ENCODE assay signal across 31 cellular contexts in genomic region chr18:75089748-75090327, GRCh38.
DNase-seq lines count a peak whose midpoint lies in the region; ATAC-seq, FAIRE-seq and TF ChIP-seq lines count a peak whose summit lies in the region.
"Had no signal": no experiment of that assay in that cellular context is flagged by ENCODE, and none has a peak within 500 bp of the region (broad histone marks: within the 10 kb centered on the region; RNA-seq: fewer than 3 reads in every experiment).

No MANE protein-coding gene starts in this region.

- DNase-seq in HepG2 (ENCODE audit: low spot score), result no peak
- DNase-seq in right lobe of liver, result no peak
- DNase-seq in nephron progenitor cell, result no peak
- no peak for DNase-seq in HAP-1 (ENCODE audit: low spot score in 2 of 2)
- DNase-seq in NCI-H526 (lab: John Stamatoyannopoulos, UW), result no peak
- DNase-seq: activated CD4-positive, alpha-beta memory T cell treated with anti-CD3 and anti-CD28 coated beads for 36 hours; activated gamma-delta T cell; activated naive CD8-positive, alpha-beta T cell treated with anti-CD3 and anti-CD28 coated beads, Interleukin-2, amount 10 ng/mL, durations not matched to agents 7 days and 5 days; activated T-cell treated with anti-CD3 and anti-CD28 coated beads for 4 hours; aorta; CD4-positive, alpha-beta T cell; DMS153; effector CD8-positive, alpha-beta T cell; H9; hypothalamus; natural killer cell; NCI-H2107; NCI-H345; ovary; SHP77; stimulated activated naive CD4-positive, alpha-beta T cell treated with Interleukin-2 at 50 U/mL for 16 hours; T-helper 2 cell; uterus had no signal

- intact Hi-C loops in HepG2 (cut with micrococcal nuclease; ENCODE audit: unreplicated experiment), result no loop called here
- intact Hi-C loops in right lobe of liver (cut with DNase I), result no loop called here

- POLR2A ChIA-PET in HepG2 (lab: Yijun Ruan, JAX), result no interaction called here

- TF ChIP-seq POLR2A in HepG2 (IDR thresholded peaks at IDR 0.05; ENCODE audit: insufficient read depth in 1 of 2, low read depth in 2 of 2, low read length in 2 of 2) (no peak), right lobe of liver (IDR thresholded peaks at IDR 0.05) (no peak)

- no peak for TF ChIP-seq RAD21 in HepG2 (CRISPR knock-in tag; IDR thresholded peaks at IDR 0.05)

- H3K4me3 ChIP-seq in HepG2 (replicated peaks in 1 of 3; ENCODE audit: insufficient read depth in 1 of 3, low read depth in 2 of 3, low read length in 3 of 3) (no peak overlapping the region), right lobe of liver (no peak overlapping the region), duodenal mucosa (ENCODE audit: low read depth in 1 of 2, low read length in 2 of 2) (no peak overlapping the region), HAP-1 (no peak overlapping the region)
- H3K4me3 ChIP-seq: ovary, skin epidermis, uterus had no signal

- H3K79me2 ChIP-seq in HepG2 (ENCODE audit: insufficient read depth, low read length), result no peaks in the 10 kb centered on the region

- peak overlapping the region; percentile 81 for H2AFZ ChIP-seq in HepG2 (ENCODE audit: low read length)

- CTCF ChIA-PET in HepG2 (lab: Yijun Ruan, JAX; ENCODE audit: low intra/inter-chr PET ratio, low total read pairs), result no interaction called here

- no peak overlapping the region for H3K27ac ChIP-seq in HepG2 (ENCODE audit: extremely low read length, insufficient read depth, low read length)
- H3K27ac ChIP-seq in right lobe of liver, result no peak overlapping the region
- peak overlapping the region; percentile 10 for H3K27ac ChIP-seq in duodenal mucosa (ENCODE audit: low read depth, low read length)
- H3K27ac ChIP-seq: ovary, skin epidermis, uterus had no signal

- no peaks in the 10 kb centered on the region for H4K20me1 ChIP-seq in HepG2 (ENCODE audit: insufficient read depth, low read length)

- peaks cover 9% of the 10 kb centered on the region for H3K4me1 Mint-ChIP-seq in nephron progenitor cell
- H3K4me1 Mint-ChIP-seq: activated naive CD8-positive, alpha-beta T cell treated with anti-CD3 and anti-CD28 coated beads, Interleukin-2, amount 10 ng/mL, durations not matched to agents 7 days and 5 days; natural killer cell had no signal

- peaks cover 5% of the 10 kb centered on the region for H3K9me3 Mint-ChIP-seq in nephron progenitor cell
- H3K9me3 Mint-ChIP-seq: CD4-positive, alpha-beta T cell; natural killer cell had no signal

- H3K4me2 ChIP-seq in HepG2 (ENCODE audit: low read depth, low read length), result peak overlapping the region; percentile 59; the same call in 1 of the 2 replicates

- H3K9me3 ChIP-seq in HepG2 (ENCODE audit: low read length) (no peaks in the 10 kb centered on the region), right lobe of liver (no peaks in the 10 kb centered on the region), duodenal mucosa (ENCODE audit: control insufficient read depth in 1 of 2, low read length in 2 of 2) (peaks cover 6 to 9% of the 10 kb centered on the region in 2 donors), HAP-1 (no peaks in the 10 kb centered on the region)
- H3K9me3 ChIP-seq: ovary, uterus had no signal

- H3K36me3 ChIP-seq in HepG2 (replicated peaks in 1 of 2; ENCODE audit: control insufficient read depth in 1 of 2, insufficient read depth in 2 of 2, low read length in 2 of 2) (no peaks in the 10 kb centered on the region), right lobe of liver (no peaks in the 10 kb centered on the region), duodenal mucosa (ENCODE audit: control insufficient read depth in 1 of 2, insufficient read depth in 2 of 2, low read length in 2 of 2) (peaks cover 0 to 2% of the 10 kb centered on the region in 2 donors), HAP-1 (replicated peaks) (no peaks in the 10 kb centered on the region)
- H3K36me3 ChIP-seq: ovary, uterus had no signal

- H3K9ac ChIP-seq in HepG2 (ENCODE audit: insufficient read depth, low read depth, low read length), result no peak overlapping the region
- no peak overlapping the region for H3K9ac ChIP-seq in duodenal mucosa (ENCODE audit: low read depth in 1 of 2, low read length in 2 of 2)

- H3K36me3 Mint-ChIP-seq in nephron progenitor cell (ENCODE audit: low read depth), result no peaks in the 10 kb centered on the region
- H3K36me3 Mint-ChIP-seq: activated CD4-positive, alpha-beta memory T cell treated with anti-CD3 and anti-CD28 coated beads for 36 hours; activated naive CD8-positive, alpha-beta T cell treated with anti-CD3 and anti-CD28 coated beads, Interleukin-2, amount 10 ng/mL, durations not matched to agents 7 days and 5 days; natural killer cell had no signal

- ATAC-seq in HepG2 (peak; percentile 71), right lobe of liver (no peak), GM21528 (IDR thresholded peaks at IDR 0.05; ENCODE audit: low FRiP score, unreplicated experiment) (no peak), GM21390 (IDR thresholded peaks at IDR 0.05; ENCODE audit: unreplicated experiment) (no peak)
- ATAC-seq: activated CD4-positive, CD25-positive, alpha-beta regulatory T cell treated with anti-CD3 and anti-CD28 coated beads, Interleukin-2, amount 50 U/mL, for 24 hours; natural killer cell; Panc1 had no signal

- no peak for TF ChIP-seq EP300 in HepG2 (IDR thresholded peaks at IDR 0.05; ENCODE audit: low read depth in 2 of 2, low read length in 2 of 2)
- no peak for TF ChIP-seq EP300 in HepG2 (CRISPR knock-in tag; IDR thresholded peaks at IDR 0.05; ENCODE audit: borderline replicate concordance)

- no peaks in the 10 kb centered on the region for H3K27me3 Mint-ChIP-seq in nephron progenitor cell (ENCODE audit: low read depth, poor library complexity)
- H3K27me3 Mint-ChIP-seq: activated CD4-positive, alpha-beta memory T cell treated with anti-CD3 and anti-CD28 coated beads for 36 hours; CD4-positive, alpha-beta T cell had no signal

- no TSS peak for BruUV-seq in HepG2 (replicated peaks; lab: Mats Ljungman, UMichigan)

- WGBS in HepG2 (ENCODE audit: low lambda C conversion rate), result 58% methylated on average over 31 of the region's 31 CpGs
- WGBS in right lobe of liver (ENCODE audit: insufficient coverage, low coverage, low lambda C conversion rate, missing lambda C conversion rate), result 87% methylated on average over 16 of the region's 31 CpGs

- no peak overlapping the region for H3K4me3 Mint-ChIP-seq in nephron progenitor cell
- H3K4me3 Mint-ChIP-seq: activated CD4-positive, alpha-beta memory T cell treated with anti-CD3 and anti-CD28 coated beads for 36 hours; activated naive CD8-positive, alpha-beta T cell treated with anti-CD3 and anti-CD28 coated beads, Interleukin-2, amount 10 ng/mL, durations not matched to agents 7 days and 5 days; CD4-positive, alpha-beta T cell; H9; natural killer cell had no signal

- peaks cover 0 to 24% of the 10 kb centered on the region in 2 experiments; a peak in 2 of 5 replicates for H3K27me3 ChIP-seq in HepG2 (ENCODE audit: control insufficient read depth in 1 of 2, insufficient read depth in 2 of 2, low read length in 2 of 2)
- H3K27me3 ChIP-seq in right lobe of liver, result no peaks in the 10 kb centered on the region
- no peaks in the 10 kb centered on the region for H3K27me3 ChIP-seq in duodenal mucosa (ENCODE audit: control insufficient read depth in 1 of 2, insufficient read depth in 2 of 2, low read length in 2 of 2)
- H3K27me3 ChIP-seq in HAP-1 (ENCODE audit: low read depth), result no peaks in the 10 kb centered on the region
- H3K27me3 ChIP-seq: ovary, uterus had no signal

- in situ Hi-C loops in HepG2 (cut with HindIII; ENCODE audit: extremely low pct_ligation_motif_present, low pct_unique_long_range_greater_than_20kb), result no loop called here
- in situ Hi-C loops in HAP-1 (cut with MboI; ENCODE audit: low sequenced_read_pairs), result no loop called here

- H3K4me1 ChIP-seq in HepG2 (ENCODE audit: insufficient read depth, low read length) (0 out of 2 replicates have a peak, but pooled peaks cover 5% of the 10 kb centered on the region), right lobe of liver (no peaks in the 10 kb centered on the region), duodenal mucosa (ENCODE audit: control insufficient read depth in 1 of 2, insufficient read depth in 2 of 2, low read length in 2 of 2) (no peaks in the 10 kb centered on the region), HAP-1 (no peaks in the 10 kb centered on the region)
- H3K4me1 ChIP-seq: uterus had no signal

- H3K27ac Mint-ChIP-seq in nephron progenitor cell, result peak overlapping the region; percentile 64
- H3K27ac Mint-ChIP-seq: activated CD4-positive, alpha-beta memory T cell treated with anti-CD3 and anti-CD28 coated beads for 36 hours; activated naive CD8-positive, alpha-beta T cell treated with anti-CD3 and anti-CD28 coated beads, Interleukin-2, amount 10 ng/mL, durations not matched to agents 7 days and 5 days; CD4-positive, alpha-beta T cell; H9; natural killer cell had no signal

- no peak for FAIRE-seq in HepG2 (lab: Jason Lieb, UNC)
- FAIRE-seq: bronchial epithelial cell, GM12892 had no signal

- TF ChIP-seq CTCF in HepG2 (CRISPR knock-in tag; IDR thresholded peaks at IDR 0.05) (0 out of 2 replicates have a peak, but pooled peaks have one; percentile 6), right lobe of liver (IDR thresholded peaks at IDR 0.05) (no peak), nephron progenitor cell (IDR thresholded peaks at IDR 0.05) (no peak)

TF ChIP-seq in HepG2, 621 proteins besides CTCF, POLR2A, EP300 and RAD21 (continues in another document):
- TF ChIP-seq ZNF687 (CRISPR knock-in tag; IDR thresholded peaks at IDR 0.05), result peak; percentile 29; the same call in 1 of the 2 replicates
